30 cellular contexts compared by ENCODE assay signal in genomic region chr2:226676618-226677017, GRCh38.
"Had no signal": no experiment of that assay in that cellular context is flagged by ENCODE, and none has a peak within 500 bp of the region (broad histone marks: within the 10 kb centered on the region; RNA-seq: fewer than 3 reads in every experiment).

No MANE protein-coding gene starts in this region.

- ATAC-seq: activated CD8-positive, alpha-beta memory T cell treated with anti-CD3 and anti-CD28 coated beads, Interleukin-2, amount 10 ng/mL, durations not matched to agents 7 days and 5 days; activated CD8-positive, alpha-beta T cell treated with anti-CD3 and anti-CD28 coated beads, Interleukin-2, amount 10 ng/mL, durations not matched to agents 7 days and 5 days; effector memory CD8-positive, alpha-beta T cell; foreskin keratinocyte; gastrocnemius medialis; heart left ventricle; WTC11 had no signal

- H3K27ac ChIP-seq: brain microvascular endothelial cell, esophagus muscularis mucosa, foreskin keratinocyte, heart left ventricle had no signal

- H3K4me3 Mint-ChIP-seq: activated CD4-positive, alpha-beta memory T cell treated with anti-CD3 and anti-CD28 coated beads for 36 hours; activated CD8-positive, alpha-beta memory T cell treated with anti-CD3 and anti-CD28 coated beads, Interleukin-2, amount 10 ng/mL, durations not matched to agents 7 days and 5 days; activated CD8-positive, alpha-beta T cell treated with anti-CD3 and anti-CD28 coated beads, Interleukin-2, amount 10 ng/mL, durations not matched to agents 7 days and 5 days; activated naive CD8-positive, alpha-beta T cell; activated T-helper 1 cell treated with anti-CD3 and anti-CD28 coated beads, Interleukin-12 subunit alpha, Interleukin-12 subunit beta, Interleukin-2, Interleukin-4 antibody, amounts not matched to agents 30 ng/mL and 10 ng/mL and 1 ng/mL, durations not matched to agents 14 hours and 24 hours and 36 hours; central memory CD8-positive, alpha-beta T cell; effector memory CD8-positive, alpha-beta T cell; WTC11 had no signal

- DNase-seq: activated CD4-positive, alpha-beta memory T cell treated with anti-CD3 and anti-CD28 coated beads for 36 hours; activated CD4-positive, alpha-beta T cell treated with anti-CD3 and anti-CD28 coated beads for 1 hour; activated CD4-positive, alpha-beta T cell treated with anti-CD3 and anti-CD28 coated beads for 48 hours; activated CD8-positive, alpha-beta memory T cell treated with anti-CD3 and anti-CD28 coated beads, Interleukin-2, amount 10 ng/mL, durations not matched to agents 7 days and 5 days; activated CD8-positive, alpha-beta memory T cell treated with anti-CD3 and anti-CD28 coated beads, Interleukin-2, amount 50 U/mL, for 4 hours; activated CD8-positive, alpha-beta T cell treated with anti-CD3 and anti-CD28 coated beads, Interleukin-2, amount 10 ng/mL, durations not matched to agents 7 days and 5 days; activated gamma-delta T cell; activated naive CD4-positive, alpha-beta T cell; activated naive CD4-positive, alpha-beta T cell treated with anti-CD3 and anti-CD28 coated beads, Interleukin-2, amount 50 U/mL, for 16 hours; activated T-cell treated with anti-CD3 and anti-CD28 coated beads, Interleukin-2, amount 50 U/mL, for 1 hour; activated T-cell treated with anti-CD3 and anti-CD28 coated beads, Interleukin-2, amount 50 U/mL, for 48 hours; amniotic stem cell; anterior cingulate cortex; brain microvascular endothelial cell; cortex of kidney; dermis blood vessel endothelial cell; effector CD4-positive, alpha-beta T cell; effector memory CD8-positive, alpha-beta T cell; erythroblast; foreskin keratinocyte; gastrocnemius medialis; glutamatergic neuron; heart left ventricle; T-helper 2 cell had no signal

- H3K27ac Mint-ChIP-seq: activated CD4-positive, alpha-beta memory T cell treated with anti-CD3 and anti-CD28 coated beads for 36 hours; activated CD8-positive, alpha-beta memory T cell treated with anti-CD3 and anti-CD28 coated beads, Interleukin-2, amount 10 ng/mL, durations not matched to agents 7 days and 5 days; activated CD8-positive, alpha-beta T cell treated with anti-CD3 and anti-CD28 coated beads, Interleukin-2, amount 10 ng/mL, durations not matched to agents 7 days and 5 days; activated naive CD8-positive, alpha-beta T cell; activated T-helper 1 cell treated with anti-CD3 and anti-CD28 coated beads, Interleukin-12 subunit alpha, Interleukin-12 subunit beta, Interleukin-2, Interleukin-4 antibody, amounts not matched to agents 30 ng/mL and 10 ng/mL and 1 ng/mL, durations not matched to agents 14 hours and 24 hours and 36 hours; activated T-helper 2 cell treated with anti-CD3 and anti-CD28 coated beads, Interferon-gamma antibody, Interleukin-2, Interleukin-4, amounts not matched to agents 10 μg/mL and 5 μg/mL and 100 μg/mL, durations not matched to agents 14 hours and 24 hours and 36 hours; effector memory CD8-positive, alpha-beta T cell; WTC11 had no signal

- H3K4me3 ChIP-seq: esophagus muscularis mucosa, gastrocnemius medialis, heart left ventricle had no signal

- H3K36me3 Mint-ChIP-seq: activated CD4-positive, alpha-beta memory T cell treated with anti-CD3 and anti-CD28 coated beads for 36 hours; activated CD8-positive, alpha-beta memory T cell treated with anti-CD3 and anti-CD28 coated beads, Interleukin-2, amount 10 ng/mL, durations not matched to agents 7 days and 5 days; activated naive CD8-positive, alpha-beta T cell; WTC11 had no signal

- H3K36me3 ChIP-seq: brain microvascular endothelial cell, esophagus muscularis mucosa, gastrocnemius medialis, heart left ventricle had no signal

- H3K27me3 ChIP-seq: brain microvascular endothelial cell, esophagus muscularis mucosa, foreskin keratinocyte, gastrocnemius medialis, heart left ventricle had no signal

- H3K9me3 Mint-ChIP-seq: activated CD4-positive, alpha-beta memory T cell treated with anti-CD3 and anti-CD28 coated beads for 36 hours; activated T-helper 1 cell treated with anti-CD3 and anti-CD28 coated beads, Interleukin-12 subunit alpha, Interleukin-12 subunit beta, Interleukin-2, Interleukin-4 antibody, amounts not matched to agents 30 ng/mL and 10 ng/mL and 1 ng/mL, durations not matched to agents 14 hours and 24 hours and 36 hours; activated T-helper 2 cell treated with anti-CD3 and anti-CD28 coated beads, Interferon-gamma antibody, Interleukin-2, Interleukin-4, amounts not matched to agents 10 μg/mL and 5 μg/mL and 100 μg/mL, durations not matched to agents 14 hours and 24 hours and 36 hours; central memory CD8-positive, alpha-beta T cell; effector memory CD8-positive, alpha-beta T cell had no signal

- H3K9me3 ChIP-seq: esophagus muscularis mucosa, gastrocnemius medialis, heart left ventricle had no signal
